In genomic region chr5:96934291-96934694, GRCh38 we compare ENCODE assay signal across 8 cellular contexts. TPM values are rescaled to one million over a fixed set of nuclear protein-coding genes. Genes with fewer than 3 reads are reported as not detected.
A peak's percentile ranks its signal among the peaks of the same experiment; 100 is the strongest.
DNase-seq lines count a peak whose midpoint lies in the region; ATAC-seq and TF ChIP-seq lines count a peak whose summit lies in the region.

No MANE protein-coding gene starts in this region.

- 2% methylated on average over 9 of the region's 9 CpGs for WGBS in right cardiac atrium

- no peaks in the 10 kb centered on the region for H3K4me1 ChIP-seq in right cardiac atrium (ENCODE audit: control insufficient read depth, insufficient read depth, low read length)

- ATAC-seq in WTC11 = no peak
- no peak for ATAC-seq in right cardiac atrium
- no peak for ATAC-seq in HG03135 (IDR thresholded peaks at IDR 0.05; ENCODE audit: unreplicated experiment)
- no peak for ATAC-seq in GM21360 (IDR thresholded peaks at IDR 0.05; ENCODE audit: unreplicated experiment)

- H3K27ac Mint-ChIP-seq in HFFc6 (peak overlapping the region; percentile 92), WTC11 (peak overlapping the region; percentile 95)

- DNase-seq in CMK (ENCODE audit: low read depth) (peak; percentile 11), HFFc6 (no peak), WTC11 (ENCODE audit: low spot score) (no peak), right cardiac atrium (no peak), A172 (ENCODE audit: low spot score) (no peak)

- peaks cover 5% of the 10 kb centered on the region; the same call in 1 of the 2 replicates for H3K27me3 Mint-ChIP-seq in HFFc6 (ENCODE audit: insufficient read depth)
- H3K27me3 Mint-ChIP-seq in WTC11 (ENCODE audit: low read depth) = peaks cover 15% of the 10 kb centered on the region

- POLR2A ChIA-PET in WTC11 (lab: Charles Lee) = no interaction called here

- peak overlapping the region; percentile 97 for H3K27ac ChIP-seq in right cardiac atrium (ENCODE audit: low read length)
- peak overlapping the region; percentile 89 to 100 (median 98) for H3K27ac ChIP-seq in skin epidermis

- H3K4me3 ChIP-seq in right cardiac atrium (ENCODE audit: low read length) (peak overlapping the region; percentile 94), skin epidermis (peak overlapping the region; percentile 83 to 99 (median 95))

- H3K4me1 Mint-ChIP-seq in HFFc6 (ENCODE audit: low read depth) = peaks cover 36% of the 10 kb centered on the region
- H3K4me1 Mint-ChIP-seq in WTC11 = peaks cover 25% of the 10 kb centered on the region

- H3K9me3 Mint-ChIP-seq in HFFc6 = no peaks in the 10 kb centered on the region
- H3K9me3 Mint-ChIP-seq in WTC11 = no peaks in the 10 kb centered on the region

- no peaks in the 10 kb centered on the region for H3K27me3 ChIP-seq in right cardiac atrium (ENCODE audit: control insufficient read depth, insufficient read depth)

- H3K9me3 ChIP-seq in right cardiac atrium (ENCODE audit: control insufficient read depth, low read length) = no peaks in the 10 kb centered on the region

- CTCF ChIA-PET in WTC11 (lab: Charles Lee) = no interaction called here

- intact Hi-C loops in right cardiac atrium (cut with DNase I) = no loop called here

- H3K36me3 Mint-ChIP-seq in HFFc6 (ENCODE audit: low read depth) (no peaks in the 10 kb centered on the region), WTC11 (no peaks in the 10 kb centered on the region)

- TF ChIP-seq CTCF in HFFc6 (IDR thresholded peaks at IDR 0.05) = no peak
- TF ChIP-seq CTCF in WTC11 (IDR thresholded peaks at IDR 0.05) = no peak

- H3K4me3 Mint-ChIP-seq in HFFc6 (peak overlapping the region; percentile 87), WTC11 (peak overlapping the region; percentile 96)

TF ChIP-seq in WTC11, 78 proteins besides CTCF, POLR2A, EP300 and RAD21:
- TF ChIP-seq ZNF232 (CRISPR knock-in tag; IDR thresholded peaks at IDR 0.05) (0 out of 2 replicates have a peak, but pooled peaks have one; percentile 47), KAT7 (CRISPR knock-in tag; IDR thresholded peaks at IDR 0.05; ENCODE audit: borderline replicate concordance) (no peak), E2F4 (CRISPR knock-in tag; IDR thresholded peaks at IDR 0.05; ENCODE audit: borderline replicate concordance, low read depth) (no peak)
- TF ChIP-seq, protein P1, sequence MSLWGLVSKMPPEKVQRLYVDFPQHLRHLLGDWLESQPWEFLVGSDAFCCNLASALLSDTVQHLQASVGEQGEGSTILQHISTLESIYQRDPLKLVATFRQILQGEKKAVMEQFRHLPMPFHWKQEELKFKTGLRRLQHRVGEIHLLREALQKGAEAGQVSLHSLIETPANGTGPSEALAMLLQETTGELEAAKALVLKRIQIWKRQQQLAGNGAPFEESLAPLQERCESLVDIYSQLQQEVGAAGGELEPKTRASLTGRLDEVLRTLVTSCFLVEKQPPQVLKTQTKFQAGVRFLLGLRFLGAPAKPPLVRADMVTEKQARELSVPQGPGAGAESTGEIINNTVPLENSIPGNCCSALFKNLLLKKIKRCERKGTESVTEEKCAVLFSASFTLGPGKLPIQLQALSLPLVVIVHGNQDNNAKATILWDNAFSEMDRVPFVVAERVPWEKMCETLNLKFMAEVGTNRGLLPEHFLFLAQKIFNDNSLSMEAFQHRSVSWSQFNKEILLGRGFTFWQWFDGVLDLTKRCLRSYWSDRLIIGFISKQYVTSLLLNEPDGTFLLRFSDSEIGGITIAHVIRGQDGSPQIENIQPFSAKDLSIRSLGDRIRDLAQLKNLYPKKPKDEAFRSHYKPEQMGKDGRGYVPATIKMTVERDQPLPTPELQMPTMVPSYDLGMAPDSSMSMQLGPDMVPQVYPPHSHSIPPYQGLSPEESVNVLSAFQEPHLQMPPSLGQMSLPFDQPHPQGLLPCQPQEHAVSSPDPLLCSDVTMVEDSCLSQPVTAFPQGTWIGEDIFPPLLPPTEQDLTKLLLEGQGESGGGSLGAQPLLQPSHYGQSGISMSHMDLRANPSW (CRISPR knock-in tag; conservative IDR thresholded peaks at IDR 0.05; ENCODE audit: low read depth) = no peak

RNA-seq across cellular contexts. Expression of gene LNPEP, which starts 1.6 kb away (rescaled TPM):
- 10 to 100 TPM; 20.2 to 23.9 (median 22.6) TPM for total RNA-seq in HFFc6 (2021; fragmentation: NEBNext Ultra II Directional; extraction: Animal tissue kit (Norgen Biotek cat#: 25700))
- 4.7 to 6.4 TPM (median 5.2 TPM) in 3 replicates for total RNA-seq in WTC11 (2021)
- total RNA-seq in right cardiac atrium = 10 to 100 TPM; 56.5 to 70.1 (median 63.6) TPM
- 15.7 TPM for polyA plus RNA-seq in right cardiac atrium
- total RNA-seq in A172 (2014; rRNA removed; shearing (Covaris generic)) = 25.8 and 30.2 TPM in 2 replicates

RNA-seq across cellular contexts. Expression of gene ERAP2, which starts 58.0 kb away (rescaled TPM):
- 1 to 10 TPM in 5 of 6 experiments, under 1 TPM in 1; 0.97 to 2.6 (median 1.5) TPM for total RNA-seq in HFFc6 (2021; fragmentation: NEBNext Ultra II Directional; extraction: Animal tissue kit (Norgen Biotek cat#: 25700))
- total RNA-seq in WTC11 (2021) (0.13 to 0.41 TPM (median 0.21 TPM) in 3 replicates), right cardiac atrium (1 to 10 TPM; 6.3 to 7.2 (median 7.0) TPM)
- 0.81 TPM for polyA plus RNA-seq in right cardiac atrium
- total RNA-seq in A172 (2014; rRNA removed; shearing (Covaris generic)) = 91.9 and 97.0 TPM in 2 replicates

Comparison
In these comparisons a context has a peak if more than half of its experiments do, and no peak if none do; other contexts are left out.
1. RNA of gene ERAP2, which starts 58.0 kb away (total RNA-seq): 91.9 to 97.0 TPM in A172; 6.3 to 7.2 TPM in right cardiac atrium, 0.97 to 2.6 TPM in HFFc6 and 0.13 to 0.41 TPM in WTC11; every median in the first group is over 10 times any median in the second.